In genomic region chr3:119239421-119239820, GRCh38 we compare ENCODE assay signal across 8 cellular contexts. TPM values are rescaled to one million over a fixed set of nuclear protein-coding genes. Genes with fewer than 3 reads are reported as not detected.
DNase-seq lines count a peak whose midpoint lies in the region; ATAC-seq, FAIRE-seq and TF ChIP-seq lines count a peak whose summit lies in the region.

No MANE protein-coding gene starts in this region.

- POLR2A ChIA-PET in A549 (lab: Yijun Ruan, JAX) = interaction anchor here (0.7 to 1.2 kb wide), 2 partner anchors 33 to 54 kb away, joined by 3 read pairs; no protein-coding TSS in a partner anchor

- no peaks in the 10 kb centered on the region for H3K27me3 ChIP-seq in ascending aorta
- H3K27me3 ChIP-seq in lower lobe of right lung (ENCODE audit: low read depth) = no peaks in the 10 kb centered on the region

- CTCF ChIA-PET in A549 (lab: Yijun Ruan, JAX) = interaction anchor here (1.1 to 4.0 kb wide), 4 partner anchors 11 to 356 kb away, joined by 3 to 65 read pairs (median 54); partner anchors contain the start of gene TEX55

- TF ChIP-seq POLR2A in A549 (IDR thresholded peaks at IDR 0.05; ENCODE audit: low read length) = no peak

- peaks cover 51% of the 10 kb centered on the region for H3K4me1 Mint-ChIP-seq in HFFc6 (ENCODE audit: low read depth)

- H3K4me2 ChIP-seq in A549 = peak overlapping the region; percentile 92

- H3K27ac ChIP-seq in A549 (peak overlapping the region; percentile 92 to 99), ascending aorta (peak overlapping the region; percentile 92 to 96), lower lobe of right lung (peak overlapping the region; percentile 94)

- H3K27me3 Mint-ChIP-seq in HFFc6 (ENCODE audit: insufficient read depth) = no peaks in the 10 kb centered on the region; the same call in 1 of the 2 replicates

- TF ChIP-seq RAD21 in A549 (conservative IDR thresholded peaks at IDR 0.05 in 1 of 2, IDR thresholded peaks at IDR 0.05 in 1 of 2) = no peak

- H3K4me1 ChIP-seq in A549 (peaks cover 47% of the 10 kb centered on the region), ascending aorta (peaks cover 6 to 12% of the 10 kb centered on the region in 2 donors), lower lobe of right lung (peaks cover 44% of the 10 kb centered on the region)

- TF ChIP-seq CTCF in A549 (IDR thresholded peaks at IDR 0.05) (no peak), HFFc6 (IDR thresholded peaks at IDR 0.05) (no peak), ascending aorta (IDR thresholded peaks at IDR 0.05) (no peak), lower lobe of right lung (IDR thresholded peaks at IDR 0.05) (no peak)

- H3K4me3 ChIP-seq in A549 (peak overlapping the region; percentile 80), ascending aorta (peak overlapping the region; percentile 80 to 86), lower lobe of right lung (peak overlapping the region; percentile 68)

- intact Hi-C loops in ascending aorta (cut with DNase I) = no loop called here
- intact Hi-C loops in lower lobe of right lung (cut with DNase I) = no loop called here
- intact Hi-C loops in sciatic nerve (cut with DNase I) = no loop called here

- H3K36me3 ChIP-seq in ascending aorta (peaks cover 0 to 12% of the 10 kb centered on the region in 2 donors), lower lobe of right lung (peaks cover 19% of the 10 kb centered on the region)

- ATAC-seq in A549 = no peak
- ATAC-seq in lower lobe of right lung = no peak
- ATAC-seq in HG02852 (IDR thresholded peaks at IDR 0.05; ENCODE audit: unreplicated experiment) = no peak
- no peak for ATAC-seq in sciatic nerve

- H3K4me3 Mint-ChIP-seq in HFFc6 = peak overlapping the region; percentile 96

- H3K9me3 ChIP-seq in A549 = no peaks in the 10 kb centered on the region
- H3K9me3 ChIP-seq in ascending aorta = no peaks in the 10 kb centered on the region
- no peaks in the 10 kb centered on the region for H3K9me3 ChIP-seq in lower lobe of right lung

- no peak for DNase-seq in A549 (ENCODE audit: low read depth in 1 of 2, low spot score in 1 of 2)
- DNase-seq in HFFc6 = no peak
- DNase-seq in ascending aorta (ENCODE audit: low spot score in 2 of 2) = no peak
- no peak for DNase-seq in lower lobe of right lung
- no peak for DNase-seq in NCI-H1417 (lab: John Stamatoyannopoulos, UW)
- no peak for DNase-seq in sciatic nerve (ENCODE audit: low spot score)
- DNase-seq in dermis blood vessel endothelial cell = no peak

- 3% methylated on average over 3 of the region's 3 CpGs for WGBS in A549 (ENCODE audit: missing lambda C conversion rate)

- no peak for TF ChIP-seq EP300 in A549 (IDR thresholded peaks at IDR 0.05)

- H3K27ac Mint-ChIP-seq in HFFc6 = peak overlapping the region; percentile 92

- no peak for FAIRE-seq in A549 (lab: Jason Lieb, UNC)

- no peaks in the 10 kb centered on the region for H3K9me3 Mint-ChIP-seq in HFFc6

- peaks cover 23% of the 10 kb centered on the region for H3K36me3 Mint-ChIP-seq in HFFc6 (ENCODE audit: low read depth)

TF ChIP-seq in A549, 52 proteins besides CTCF, POLR2A, EP300 and RAD21:
- TF ChIP-seq NFE2L2 (conservative IDR thresholded peaks at IDR 0.05; ENCODE audit: low read length) = no peak
- no peak for TF ChIP-seq PHF8 (IDR thresholded peaks at IDR 0.05; ENCODE audit: borderline replicate concordance, low read depth)

RNA-seq across cellular contexts. Expression of gene B4GALT4, which starts 1.3 kb away (rescaled TPM):
- polyA plus RNA-seq in A549 (2011; rRNA removed) = 134 and 193 TPM in 2 replicates
- 79.4 and 85.4 TPM in 2 replicates for polyA plus RNA-seq in A549 (2012; cell fraction: cytosol; rRNA removed)
- 41.2 and 64.4 TPM in 2 replicates for polyA plus RNA-seq in A549 (2012; cell fraction: nucleus; rRNA removed)
- 95.1 to 101 TPM (median 98.6 TPM) in 3 replicates for polyA plus RNA-seq in A549 (2017; fragmentation: RNase III; extraction: RNeasy Plus Mini Kit Qiagen cat#74134 plus additional on column Dnase treatment)
- polyA minus RNA-seq in A549 (2011; rRNA and poly(A)+ RNA removed) = 107 and 108 TPM in 2 replicates
- 10 to 100 TPM; 47.2 to 53.5 (median 52.5) TPM for total RNA-seq in HFFc6 (2021; fragmentation: NEBNext Ultra II Directional; extraction: Animal tissue kit (Norgen Biotek cat#: 25700))
- 6.4 TPM for total RNA-seq in ascending aorta
- 13.5 TPM for total RNA-seq in lower lobe of right lung
- 26.7 TPM for total RNA-seq in sciatic nerve
- total RNA-seq in dermis blood vessel endothelial cell = 4.2 and 9.0 TPM in 2 replicates

RNA-seq across cellular contexts. Expression of gene ARHGAP31, which starts 54.8 kb away (rescaled TPM):
- polyA plus RNA-seq in A549 (2011; rRNA removed) (1.3 and 1.4 TPM in 2 replicates), A549 (2017; fragmentation: RNase III; extraction: RNeasy Plus Mini Kit Qiagen cat#74134 plus additional on column Dnase treatment) (0.68 to 0.94 TPM (median 0.93 TPM) in 3 replicates)
- 0.26 and 0.31 TPM in 2 replicates for polyA plus RNA-seq in A549 (2012; cell fraction: cytosol; rRNA removed)
- polyA plus RNA-seq in A549 (2012; cell fraction: nucleus; rRNA removed) = 0.16 and 0.21 TPM in 2 replicates
- 3.3 and 4.8 TPM in 2 replicates for polyA minus RNA-seq in A549 (2011; rRNA and poly(A)+ RNA removed)
- 10 to 100 TPM; 18.0 to 25.1 (median 20.5) TPM for total RNA-seq in HFFc6 (2021; fragmentation: NEBNext Ultra II Directional; extraction: Animal tissue kit (Norgen Biotek cat#: 25700))
- total RNA-seq in ascending aorta (31.4 TPM), lower lobe of right lung (100 TPM), sciatic nerve (85.6 TPM), dermis blood vessel endothelial cell (51.7 and 64.1 TPM in 2 replicates)
